Comparison of ENCODE assay signal across 18 cellular contexts in the genomic region with DNA sequence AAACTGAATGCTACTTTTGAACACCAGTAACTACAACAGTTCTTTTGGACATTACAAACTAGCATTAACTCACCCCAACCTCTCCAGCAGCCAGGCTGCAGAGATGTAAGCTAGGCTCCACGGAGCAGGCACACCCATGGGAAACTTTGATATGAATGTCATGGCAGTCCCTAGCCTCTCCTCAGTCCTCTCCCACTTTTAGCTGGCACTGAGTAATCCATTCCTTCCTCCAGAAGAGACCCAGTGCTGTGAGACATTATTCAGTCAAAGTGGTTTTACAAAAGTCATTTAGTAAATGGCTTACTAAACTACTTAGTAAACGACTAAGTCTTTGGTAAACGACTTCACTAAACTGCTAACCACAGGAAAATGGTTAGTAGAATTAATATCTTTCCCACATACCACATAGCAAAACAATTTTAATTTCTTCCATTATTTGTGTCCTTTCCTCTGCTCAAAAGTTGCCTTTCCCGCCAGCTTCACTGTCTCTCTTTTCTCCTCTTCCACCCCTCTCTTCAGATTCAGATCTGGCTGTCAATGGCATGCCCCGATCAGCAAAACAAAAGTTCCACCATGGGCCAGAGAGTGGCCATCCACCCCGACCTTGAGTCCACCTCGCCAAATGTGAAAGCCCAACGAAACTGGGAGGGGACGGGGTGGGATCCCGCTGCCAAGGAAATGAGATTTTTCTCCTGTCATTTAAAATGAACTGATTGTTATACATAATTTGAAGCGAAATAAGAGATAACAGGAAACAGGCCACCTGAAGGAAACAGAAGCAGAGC.
DNase-seq lines count a peak whose midpoint lies in the region; FAIRE-seq and TF ChIP-seq lines count a peak whose summit lies in the region.
"Had no signal": no experiment of that assay in that cellular context is flagged by ENCODE, and none has a peak within 500 bp of the region (broad histone marks: within the 10 kb centered on the region; RNA-seq: fewer than 3 reads in every experiment).

No MANE protein-coding gene starts in this region.

- no peak for TF ChIP-seq CTCF in glutamatergic neuron (IDR thresholded peaks at IDR 0.05; ENCODE audit: partially characterized antibody, unreplicated experiment)
- no peak for TF ChIP-seq CTCF in nephron (IDR thresholded peaks at IDR 0.05; ENCODE audit: unreplicated experiment in 3 of 3)
- no peak for TF ChIP-seq CTCF in coronary artery (IDR thresholded peaks at IDR 0.05)

- H3K4me3 Mint-ChIP-seq in glutamatergic neuron (ENCODE audit: unreplicated experiment), result peak overlapping the region; percentile 23
- H3K4me3 Mint-ChIP-seq in nephron, result no peak overlapping the region
- H3K4me3 Mint-ChIP-seq: activated naive CD8-positive, alpha-beta T cell treated with anti-CD3 and anti-CD28 coated beads for 36 hours had no signal

- no peaks in the 10 kb centered on the region for H3K36me3 Mint-ChIP-seq in glutamatergic neuron (ENCODE audit: unreplicated experiment)
- no peaks in the 10 kb centered on the region for H3K36me3 Mint-ChIP-seq in nephron (ENCODE audit: low read depth)
- H3K36me3 Mint-ChIP-seq: activated naive CD8-positive, alpha-beta T cell treated with anti-CD3 and anti-CD28 coated beads for 36 hours had no signal

- H3K9me3 Mint-ChIP-seq in glutamatergic neuron (ENCODE audit: unreplicated experiment) (peaks cover 1% of the 10 kb centered on the region), nephron (peaks cover 10% of the 10 kb centered on the region)
- H3K9me3 Mint-ChIP-seq: activated naive CD8-positive, alpha-beta T cell treated with anti-CD3 and anti-CD28 coated beads for 36 hours had no signal

- DNase-seq in EL (peak; percentile 8), RCC 7860 (ENCODE audit: low spot score) (peak; percentile 53), glutamatergic neuron (no peak), activated gamma-delta T cell (lab: John Stamatoyannopoulos, UW) (no peak), NCI-H1105 treated with DMSO at 0.1 percent for 48 hours (lab: John Stamatoyannopoulos, UW) (no peak), coronary artery (ENCODE audit: low spot score) (no peak), urothelium cell line (ENCODE audit: low spot score) (no peak)
- DNase-seq: activated naive CD8-positive, alpha-beta T cell treated with anti-CD3 and anti-CD28 coated beads for 36 hours; activated T-cell treated with anti-CD3 and anti-CD28 coated beads for 4 hours; NCI-H82; SHP77; stimulated activated CD4-positive, alpha-beta T cell treated with anti-CD3 and anti-CD28 coated beads, Interleukin-12 subunit alpha, Interleukin-12 subunit beta, amount 100 ng/mL, for 4 hours; stimulated activated naive CD4-positive, alpha-beta T cell treated with Interleukin-2 at 50 U/mL for 16 hours had no signal

- no peak overlapping the region for H3K4me3 ChIP-seq in coronary artery

- H3K27ac ChIP-seq in coronary artery, result peak overlapping the region in 1 of 2 donors; percentile 49

- FAIRE-seq in RCC 7860 (lab: Jason Lieb, UNC), result peak; percentile 88
- no peak for FAIRE-seq in urothelium cell line (lab: Jason Lieb, UNC)
- FAIRE-seq: endometrium, G401.6, GM12891, HTR-8/SVneo had no signal

- H3K4me1 Mint-ChIP-seq in glutamatergic neuron (ENCODE audit: low read depth, unreplicated experiment), result peaks cover 24% of the 10 kb centered on the region
- peaks cover 39% of the 10 kb centered on the region for H3K4me1 Mint-ChIP-seq in nephron
- H3K4me1 Mint-ChIP-seq: activated naive CD8-positive, alpha-beta T cell treated with anti-CD3 and anti-CD28 coated beads for 36 hours had no signal

- H3K27ac Mint-ChIP-seq in glutamatergic neuron (ENCODE audit: unreplicated experiment), result peak overlapping the region; percentile 13
- H3K27ac Mint-ChIP-seq in nephron, result peak overlapping the region; percentile 70 to 95 (median 88)
- H3K27ac Mint-ChIP-seq: activated naive CD8-positive, alpha-beta T cell treated with anti-CD3 and anti-CD28 coated beads for 36 hours had no signal

- H3K27me3 Mint-ChIP-seq in glutamatergic neuron (ENCODE audit: unreplicated experiment), result peaks cover 1% of the 10 kb centered on the region
- no peaks in the 10 kb centered on the region for H3K27me3 Mint-ChIP-seq in nephron (ENCODE audit: low read depth)

Comparison
In these comparisons a context has a peak if more than half of its experiments do, and no peak if none do; other contexts are left out.
1. DNase-seq: peak in EL (single experiment) and RCC 7860 (single experiment); none in glutamatergic neuron (single experiment), activated gamma-delta T cell (single experiment), NCI-H1105 treated with DMSO at 0.1 percent for 48 hours (single experiment), coronary artery (single experiment) and urothelium cell line (single experiment).